ENCODE assay signal across 8 cellular contexts in genomic region chr18:2655153-2655953, GRCh38. TPM values are rescaled to one million over a fixed set of nuclear protein-coding genes. Genes with fewer than 3 reads are reported as not detected.
A peak's percentile ranks its signal among the peaks of the same experiment; 100 is the strongest.
DNase-seq lines count a peak whose midpoint lies in the region; ATAC-seq, FAIRE-seq and TF ChIP-seq lines count a peak whose summit lies in the region.

TSS of gene SMCHD1 (plus strand) at chr18:2655726. CDS start at chr18:2656076, 350 bp downstream.

- peaks cover 26% of the 10 kb centered on the region for H3K4me1 ChIP-seq in BLaER1

- H3K4me3 Mint-ChIP-seq in activated CD4-positive, alpha-beta T cell treated with anti-CD3 and anti-CD28 coated beads, Interleukin-2, amount 10 ng/mL, durations not matched to agents 7 days and 5 days: peak within 1 kb of the TSS; percentile 85

- H3K27me3 Mint-ChIP-seq in activated CD4-positive, alpha-beta T cell treated with anti-CD3 and anti-CD28 coated beads, Interleukin-2, amount 10 ng/mL, durations not matched to agents 7 days and 5 days: no peaks in the 10 kb centered on the region

- CTCF ChIA-PET in activated CD4-positive, alpha-beta T cell treated with anti-CD3 and anti-CD28 coated beads, Interleukin-2, amount 10 ng/mL, durations not matched to agents 7 days and 5 days (lab: Charles Lee): interaction anchor here (0.6 to 1.7 kb wide), 5 partner anchors 16 to 97 kb away, joined by 3 to 5 read pairs (median 3); no protein-coding TSS in a partner anchor

- peak within 1 kb of the TSS; percentile 88 for H3K4me2 ChIP-seq in BLaER1

- DNase-seq in GM19239 (ENCODE audit: insufficient read length, low spot score): peak; percentile 67
- DNase-seq in NCI-H524 treated with DMSO at 0.1 percent for 48 hours (lab: John Stamatoyannopoulos, UW): peak; percentile 30
- DNase-seq in activated CD4-positive, alpha-beta T cell treated with anti-CD3 and anti-CD28 coated beads, Interleukin-2, amount 10 ng/mL, durations not matched to agents 7 days and 5 days: peak; percentile 87
- peak; percentile 89 for DNase-seq in coronary artery (ENCODE audit: low spot score)
- peak; percentile 94 for DNase-seq in left kidney (ENCODE audit: low read depth, low spot score)
- DNase-seq in stimulated activated CD4-positive, alpha-beta T cell treated with anti-CD3 and anti-CD28 coated beads, Interleukin-2, amount 100 ng/mL, for 24 hours: peak; percentile 91 to 97

- no peaks in the 10 kb centered on the region for H3K27me3 ChIP-seq in BLaER1

- H3K36me3 Mint-ChIP-seq in activated CD4-positive, alpha-beta T cell treated with anti-CD3 and anti-CD28 coated beads, Interleukin-2, amount 10 ng/mL, durations not matched to agents 7 days and 5 days (ENCODE audit: low read depth): peaks cover 37% of the 10 kb centered on the region

- H3K9me3 ChIP-seq in BLaER1: peaks cover 6% of the 10 kb centered on the region

- peak within 1 kb of the TSS; percentile 96 for H3K9ac ChIP-seq in BLaER1

- POLR2A ChIA-PET in activated CD4-positive, alpha-beta T cell treated with anti-CD3 and anti-CD28 coated beads, Interleukin-2, amount 10 ng/mL, durations not matched to agents 7 days and 5 days (lab: Charles Lee): interaction anchor here (0.8 to 1.1 kb wide), 3 partner anchors 9 to 83 kb away, joined by 3 to 5 read pairs (median 4); no protein-coding TSS in a partner anchor

- H3K4me3 ChIP-seq in BLaER1 (peak within 1 kb of the TSS; percentile 83), coronary artery (peak within 1 kb of the TSS; percentile 93)

- H3K27ac ChIP-seq in BLaER1 (peak within 1 kb of the TSS; percentile 95), coronary artery (peak within 1 kb of the TSS; percentile 97 to 99)

- ATAC-seq in HG03439 (IDR thresholded peaks at IDR 0.05; ENCODE audit: unreplicated experiment): peak; percentile 66

- no peak for TF ChIP-seq CTCF in coronary artery (IDR thresholded peaks at IDR 0.05)

- H3K9me3 Mint-ChIP-seq in activated CD4-positive, alpha-beta T cell treated with anti-CD3 and anti-CD28 coated beads, Interleukin-2, amount 10 ng/mL, durations not matched to agents 7 days and 5 days: no peaks in the 10 kb centered on the region

- H3K27ac Mint-ChIP-seq in activated CD4-positive, alpha-beta T cell treated with anti-CD3 and anti-CD28 coated beads, Interleukin-2, amount 10 ng/mL, durations not matched to agents 7 days and 5 days: peak within 1 kb of the TSS; percentile 97

- peaks cover 47% of the 10 kb centered on the region for H3K4me1 Mint-ChIP-seq in activated CD4-positive, alpha-beta T cell treated with anti-CD3 and anti-CD28 coated beads, Interleukin-2, amount 10 ng/mL, durations not matched to agents 7 days and 5 days

- H4K20me1 ChIP-seq in BLaER1: peaks cover 46% of the 10 kb centered on the region

- peak; percentile 8 for FAIRE-seq in GM19239 (lab: Jason Lieb, UNC)

- H3K36me3 ChIP-seq in BLaER1: peaks cover 13% of the 10 kb centered on the region; the same call in 1 of the 2 replicates

RNA-seq across cellular contexts. Expression of gene SMCHD1, which starts in this region (rescaled TPM):
- total RNA-seq in activated CD4-positive, alpha-beta T cell treated with anti-CD3 and anti-CD28 coated beads, Interleukin-2, amount 10 ng/mL, durations not matched to agents 7 days and 5 days: 100 to 1,000 TPM; 195 to 215 TPM

Comparison
In these comparisons a context has a peak if more than half of its experiments do, and no peak if none do; other contexts are left out.
1. Peak in every context shown above with its lines: DNase-seq, ATAC-seq, H3K4me3 ChIP-seq and H3K27ac ChIP-seq.
2. DNase-seq: peak in every context shown above with its lines; median percentile 94 in left kidney; 94 in stimulated activated CD4-positive, alpha-beta T cell treated with anti-CD3 and anti-CD28 coated beads, Interleukin-2, amount 100 ng/mL, for 24 hours; 89 in coronary artery; 87 in activated CD4-positive, alpha-beta T cell treated with anti-CD3 and anti-CD28 coated beads, Interleukin-2, amount 10 ng/mL, durations not matched to agents 7 days and 5 days; 67 in GM19239; 30 in NCI-H524 treated with DMSO at 0.1 percent for 48 hours.